ENCODE assay signal across 8 cellular contexts in the genomic region with DNA sequence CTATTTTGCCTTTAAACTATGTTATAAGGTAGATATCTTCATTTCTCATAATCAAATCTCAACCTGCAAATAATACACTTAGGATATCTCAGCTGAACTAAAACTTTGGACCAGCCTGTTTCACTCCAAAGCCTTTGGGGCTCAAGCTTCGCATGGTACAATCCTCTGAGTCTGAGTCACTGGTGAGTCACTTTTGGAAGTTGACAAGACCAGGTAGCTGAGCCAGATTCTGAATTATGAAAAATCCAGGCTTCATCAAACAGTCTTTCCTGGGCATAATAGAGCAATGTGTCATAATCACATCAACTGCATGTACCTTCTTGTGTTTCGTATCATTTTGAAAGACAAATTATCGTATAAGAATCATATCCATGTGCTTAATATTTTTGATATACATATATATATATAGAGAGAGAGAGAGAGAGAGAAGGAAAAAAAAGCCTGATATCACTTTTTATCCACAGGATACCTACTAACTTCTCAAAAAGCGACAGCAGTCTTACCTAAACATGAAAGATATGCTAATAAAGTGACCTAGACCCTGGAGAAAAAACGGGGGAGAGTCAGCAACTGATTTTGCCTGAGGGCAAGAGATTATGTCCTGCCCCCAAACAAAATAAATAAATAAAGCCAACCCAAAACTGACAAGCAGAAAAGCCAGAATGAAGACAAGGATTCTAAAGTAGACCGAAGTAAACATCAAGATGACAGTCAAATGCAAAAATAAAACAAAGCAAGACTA.
A peak's percentile ranks its signal among the peaks of the same experiment; 100 is the strongest.
DNase-seq lines count a peak whose midpoint lies in the region; ATAC-seq and TF ChIP-seq lines count a peak whose summit lies in the region.

No MANE protein-coding gene starts in this region.

- WGBS in mesendoderm (ENCODE audit: extremely low coverage, insufficient coverage, low lambda C conversion rate) = no CpG with 5 or more reads among the region's 6 CpGs

- H3K56ac ChIP-seq in mesendoderm (ENCODE audit: low read length) = no peak overlapping the region

- H3K4me1 ChIP-seq in mesendoderm (ENCODE audit: control insufficient read depth, low read depth, low read length) = peaks cover 2% of the 10 kb centered on the region

- no peak overlapping the region for H3K4me3 Mint-ChIP-seq in T-helper 2 cell treated with Interferon-gamma antibody and Interleukin-4, amounts not matched to agents 5 μg/mL and 100 μg/mL, for 36 hours

- no peak overlapping the region for H4K5ac ChIP-seq in mesendoderm (ENCODE audit: low read length)

- H3K27ac Mint-ChIP-seq in T-helper 2 cell treated with Interferon-gamma antibody and Interleukin-4, amounts not matched to agents 5 μg/mL and 100 μg/mL, for 36 hours = no peak overlapping the region

- H3K79me1 ChIP-seq in mesendoderm (ENCODE audit: low read length) = no peaks in the 10 kb centered on the region

- no peaks in the 10 kb centered on the region for H3K36me3 ChIP-seq in mesendoderm (ENCODE audit: control insufficient read depth, insufficient read depth, low read length)

- no peak overlapping the region for H3K4ac ChIP-seq in mesendoderm (ENCODE audit: low read depth, low read length)

- H3K27me3 Mint-ChIP-seq in T-helper 2 cell treated with Interferon-gamma antibody and Interleukin-4, amounts not matched to agents 5 μg/mL and 100 μg/mL, for 36 hours (ENCODE audit: low read depth) = no peaks in the 10 kb centered on the region

- DNase-seq in A172 (ENCODE audit: low spot score) (peak; percentile 89), HT1080 (ENCODE audit: low read depth) (peak; percentile 95), cardiac fibroblast (ENCODE audit: low read depth in 2 of 2) (peak; percentile 92 to 98), mesendoderm (peak; percentile 68), epidermal melanocyte (ENCODE audit: insufficient read length, low spot score) (no peak), NCI-H1105 (lab: John Stamatoyannopoulos, UW) (no peak)
- no peak for DNase-seq in T-helper 2 cell treated with Interferon-gamma antibody and Interleukin-4, amounts not matched to agents 5 μg/mL and 100 μg/mL, for 36 hours (ENCODE audit: low spot score)

- no peak overlapping the region for H3K4me2 ChIP-seq in mesendoderm (ENCODE audit: low read length)

- H2BK120ac ChIP-seq in mesendoderm (ENCODE audit: low read depth, low read length) = no peak overlapping the region

- no peak overlapping the region for H3K27ac ChIP-seq in mesendoderm (ENCODE audit: low read depth, low read length)

- no peak overlapping the region for H2AK5ac ChIP-seq in mesendoderm (ENCODE audit: low read length)

- no peak for TF ChIP-seq CTCF in cardiac fibroblast (IDR thresholded peaks at IDR 0.05; ENCODE audit: low read depth, low read length)

- H3K27me3 ChIP-seq in mesendoderm (ENCODE audit: insufficient read depth, low read length, poor library complexity) = no peaks in the 10 kb centered on the region

- H3K9ac ChIP-seq in mesendoderm (ENCODE audit: low read length) = no peak overlapping the region

- H2BK15ac ChIP-seq in mesendoderm (replicated peaks; ENCODE audit: low read depth) = no peak overlapping the region

- H4K8ac ChIP-seq in mesendoderm (ENCODE audit: low read depth, low read length) = no peak overlapping the region

- peaks cover 38% of the 10 kb centered on the region for H3K4me1 Mint-ChIP-seq in T-helper 2 cell treated with Interferon-gamma antibody and Interleukin-4, amounts not matched to agents 5 μg/mL and 100 μg/mL, for 36 hours (ENCODE audit: low read depth)

- H3K79me2 ChIP-seq in mesendoderm (ENCODE audit: control insufficient read depth, insufficient read depth, low read length) = no peaks in the 10 kb centered on the region

- H2BK5ac ChIP-seq in mesendoderm (ENCODE audit: low read length) = no peak overlapping the region

- ATAC-seq in GM19467 (IDR thresholded peaks at IDR 0.05; ENCODE audit: unreplicated experiment) = no peak

- peaks cover 9% of the 10 kb centered on the region for H3K9me3 Mint-ChIP-seq in T-helper 2 cell treated with Interferon-gamma antibody and Interleukin-4, amounts not matched to agents 5 μg/mL and 100 μg/mL, for 36 hours

- peaks cover 5% of the 10 kb centered on the region for H3K36me3 Mint-ChIP-seq in T-helper 2 cell treated with Interferon-gamma antibody and Interleukin-4, amounts not matched to agents 5 μg/mL and 100 μg/mL, for 36 hours (ENCODE audit: low read depth)

- H3K23ac ChIP-seq in mesendoderm (ENCODE audit: low read length) = no peak overlapping the region

- no peak overlapping the region for H3K4me3 ChIP-seq in cardiac fibroblast (replicated peaks in 1 of 2; ENCODE audit: low read depth in 2 of 2, low read length in 2 of 2)
- H3K4me3 ChIP-seq in mesendoderm (ENCODE audit: low read length) = no peak overlapping the region

- no peak overlapping the region for H3K18ac ChIP-seq in mesendoderm (ENCODE audit: low read length)

Comparison
In these comparisons a context has a peak if more than half of its experiments do, and no peak if none do; other contexts are left out.
1. DNase-seq: peak in A172 (single experiment), HT1080 (single experiment), cardiac fibroblast (2 of 2) and mesendoderm (single experiment); none in T-helper 2 cell treated with Interferon-gamma antibody and Interleukin-4, amounts not matched to agents 5 μg/mL and 100 μg/mL, for 36 hours (single experiment), epidermal melanocyte (single experiment) and NCI-H1105 (single experiment).